ENCODE assay signal across 8 cellular contexts in genomic region chr11:67240575-67241389, GRCh38. TPM values are rescaled to one million over a fixed set of nuclear protein-coding genes. Genes with fewer than 3 reads are reported as not detected.
DNase-seq lines count a peak whose midpoint lies in the region; ATAC-seq and TF ChIP-seq lines count a peak whose summit lies in the region.

No MANE protein-coding gene starts in this region.

- peaks cover 21% of the 10 kb centered on the region; the same call in 1 of the 2 replicates for H3K79me2 ChIP-seq in H9 (ENCODE audit: insufficient read depth, low read length)

- peak overlapping the region; percentile 36 for H3T11ph ChIP-seq in H9 (ENCODE audit: low read length)

- H3K4me1 ChIP-seq in CD8-positive, alpha-beta memory T cell (ENCODE audit: insufficient read depth, low read length): peaks cover 48% of the 10 kb centered on the region
- H3K4me1 ChIP-seq in H9 (ENCODE audit: insufficient read depth, low read length): peaks cover 5% of the 10 kb centered on the region; the same call in 1 of the 2 replicates
- H3K4me1 ChIP-seq in mucosa of descending colon (ENCODE audit: low read depth): peaks cover 38% of the 10 kb centered on the region

- H3K9me3 Mint-ChIP-seq in CD8-positive, alpha-beta memory T cell: no peaks in the 10 kb centered on the region
- no peaks in the 10 kb centered on the region for H3K9me3 Mint-ChIP-seq in H9
- no peaks in the 10 kb centered on the region for H3K9me3 Mint-ChIP-seq in activated CD8-positive, alpha-beta T cell treated with anti-CD3 and anti-CD28 coated beads for 36 hours
- no peaks in the 10 kb centered on the region for H3K9me3 Mint-ChIP-seq in effector memory CD8-positive, alpha-beta T cell

- H3K27me3 ChIP-seq in CD8-positive, alpha-beta memory T cell (ENCODE audit: insufficient read depth, low read length, poor library complexity, severe bottlenecking): no peaks in the 10 kb centered on the region
- H3K27me3 ChIP-seq in H9 (ENCODE audit: insufficient read depth, low read length): no peaks in the 10 kb centered on the region

- H3K79me1 ChIP-seq in H9 (ENCODE audit: insufficient read depth, low read depth, low read length, poor library complexity, severe bottlenecking): peaks cover 6% of the 10 kb centered on the region

- CTCF ChIA-PET in CD8-positive, alpha-beta memory T cell (lab: Charles Lee): interaction anchor here (0.8 to 1.9 kb wide), 9 partner anchors 21 to 228 kb away, joined by 3 to 12 read pairs (median 4); partner anchors contain the start of gene KDM2A
- CTCF ChIA-PET in activated CD8-positive, alpha-beta T cell treated with anti-CD3 and anti-CD28 coated beads for 36 hours (lab: Charles Lee): interaction anchor here (0.7 to 2.5 kb wide), 13 partner anchors 22 to 389 kb away, joined by 3 to 18 read pairs (median 5); partner anchors contain the start of gene NUDT8

- peak overlapping the region; percentile 88 for H3K14ac ChIP-seq in H9 (ENCODE audit: insufficient read depth, low read length)

- peak overlapping the region; percentile 81 for H4K5ac ChIP-seq in H9 (ENCODE audit: insufficient read length, low read depth, low read length)

- POLR2A ChIA-PET in CD8-positive, alpha-beta memory T cell (lab: Charles Lee): interaction anchor here (0.5 to 2.5 kb wide), 16 partner anchors 13 to 245 kb away, joined by 3 to 18 read pairs (median 7); partner anchors contain the start of genes ANKRD13D, GRK2, KDM2A and POLD4
- POLR2A ChIA-PET in activated CD8-positive, alpha-beta T cell treated with anti-CD3 and anti-CD28 coated beads for 36 hours (lab: Charles Lee): interaction anchor here (0.7 to 4.8 kb wide), 31 partner anchors 10 to 1160 kb away, joined by 3 to 38 read pairs (median 5); partner anchors contain the start of genes ANKRD13D, CABP4, KDM2A and PPP1CA

- intact Hi-C loops in activated CD8-positive, alpha-beta T cell treated with anti-CD3 and anti-CD28 coated beads for 36 hours (cut with micrococcal nuclease): no loop called here
- intact Hi-C loops in mucosa of descending colon (cut with DNase I, micrococcal nuclease): no loop called here

- no peak overlapping the region for H2BK15ac ChIP-seq in H9 (ENCODE audit: low read depth, low read length)

- H2BK120ac ChIP-seq in H9 (ENCODE audit: low read depth, low read length, poor library complexity, severe bottlenecking): peak overlapping the region; percentile 90

- H4K20me1 ChIP-seq in H9 (ENCODE audit: control insufficient read depth, insufficient read depth, insufficient read length): no peaks in the 10 kb centered on the region

- H3K4me1 Mint-ChIP-seq in CD8-positive, alpha-beta memory T cell: peaks cover 56 to 66% (median 65%) of the 10 kb centered on the region in 3 donors
- H3K4me1 Mint-ChIP-seq in H9: peaks cover 36 to 37% of the 10 kb centered on the region in 2 experiments
- H3K4me1 Mint-ChIP-seq in activated CD8-positive, alpha-beta T cell treated with anti-CD3 and anti-CD28 coated beads for 36 hours (ENCODE audit: low read depth): peaks cover 48% of the 10 kb centered on the region
- peaks cover 50 to 57% of the 10 kb centered on the region in 2 donors for H3K4me1 Mint-ChIP-seq in effector memory CD8-positive, alpha-beta T cell (ENCODE audit: low read depth in 2 of 2)

- peak; percentile 38 for ATAC-seq in activated CD8-positive, alpha-beta T cell treated with anti-CD3 and anti-CD28 coated beads for 36 hours
- ATAC-seq in effector memory CD8-positive, alpha-beta T cell (replicated peaks): peak; percentile 53
- ATAC-seq in mucosa of descending colon: peak; percentile 51
- no peak for ATAC-seq in GM21576 (IDR thresholded peaks at IDR 0.05; ENCODE audit: unreplicated experiment)

- H3K27ac Mint-ChIP-seq in CD8-positive, alpha-beta memory T cell: peak overlapping the region; percentile 97 to 100 (median 99)
- peak overlapping the region; percentile 99 for H3K27ac Mint-ChIP-seq in H9
- peak overlapping the region; percentile 100 for H3K27ac Mint-ChIP-seq in activated CD8-positive, alpha-beta T cell treated with anti-CD3 and anti-CD28 coated beads for 36 hours
- peak overlapping the region; percentile 100 for H3K27ac Mint-ChIP-seq in effector memory CD8-positive, alpha-beta T cell

- H3K9me3 ChIP-seq in CD8-positive, alpha-beta memory T cell (ENCODE audit: low read length): no peaks in the 10 kb centered on the region
- H3K9me3 ChIP-seq in H9 (ENCODE audit: control insufficient read depth, low read depth, low read length): no peaks in the 10 kb centered on the region
- H3K9me3 ChIP-seq in mucosa of descending colon: no peaks in the 10 kb centered on the region

- H3K9ac ChIP-seq in H9 (ENCODE audit: extremely low read depth, insufficient read length, low read length): peak overlapping the region; percentile 95

- peak overlapping the region; percentile 98 for H3K4me2 ChIP-seq in H9 (ENCODE audit: insufficient read depth, insufficient read length, low read length)

- H3K4me3 Mint-ChIP-seq in CD8-positive, alpha-beta memory T cell: peak overlapping the region; percentile 94 to 100 (median 99)
- H3K4me3 Mint-ChIP-seq in H9: peak overlapping the region; percentile 97 to 99
- H3K4me3 Mint-ChIP-seq in activated CD8-positive, alpha-beta T cell treated with anti-CD3 and anti-CD28 coated beads for 36 hours: peak overlapping the region; percentile 96
- peak overlapping the region; percentile 99 to 100 for H3K4me3 Mint-ChIP-seq in effector memory CD8-positive, alpha-beta T cell

- H4K91ac ChIP-seq in H9 (ENCODE audit: insufficient read length, low read depth, low read length): no peak overlapping the region

- H3K4me3 ChIP-seq in CD8-positive, alpha-beta memory T cell (ENCODE audit: low read length): peak overlapping the region; percentile 98
- H3K4me3 ChIP-seq in mucosa of descending colon: peak overlapping the region; percentile 22

- peak overlapping the region; percentile 1 for H3K23ac ChIP-seq in H9 (ENCODE audit: insufficient read length, low read depth, low read length)

- no peak overlapping the region for H4K8ac ChIP-seq in H9 (replicated peaks; ENCODE audit: insufficient read length, low read depth, low read length)

- H2BK5ac ChIP-seq in H9 (ENCODE audit: insufficient read length, low read length): peak overlapping the region; percentile 89

- H2BK20ac ChIP-seq in H9 (ENCODE audit: low read depth, low read length, poor library complexity, severe bottlenecking): no peak overlapping the region

- H2AFZ ChIP-seq in H9 (ENCODE audit: low read length): no peak overlapping the region

- peak; percentile 76 to 90 (median 83) for DNase-seq in CD8-positive, alpha-beta memory T cell
- peak; percentile 44 for DNase-seq in H9
- peak; percentile 28 for DNase-seq in NCI-H526 treated with DMSO at 0.1 percent for 48 hours (lab: John Stamatoyannopoulos, UW)
- DNase-seq in activated CD8-positive, alpha-beta T cell treated with anti-CD3 and anti-CD28 coated beads for 36 hours: peak; percentile 94
- DNase-seq in effector memory CD8-positive, alpha-beta T cell: peak; percentile 80 to 87 (median 82)
- DNase-seq in mucosa of descending colon: peak; percentile 75 to 87 (median 83)
- DNase-seq in stimulated activated CD8-positive, alpha-beta memory T cell treated with anti-CD3 and anti-CD28 coated beads, Interleukin-2, amount 100 ng/mL, for 48 hours (ENCODE audit: low read depth in 2 of 2): peak; percentile 68 to 69

- peak overlapping the region; percentile 90 for H3K18ac ChIP-seq in H9 (ENCODE audit: insufficient read length, low read depth, low read length)

- H3K23me2 ChIP-seq in H9 (ENCODE audit: insufficient read length, low read depth, low read length, poor library complexity, severe bottlenecking): peaks cover 19% of the 10 kb centered on the region

- peak overlapping the region; percentile 1 for H2BK12ac ChIP-seq in H9 (ENCODE audit: insufficient read length, low read depth, low read length)

- WGBS in H9 (ENCODE audit: extremely low coverage, insufficient read length, low lambda C conversion rate): no CpG with 5 or more reads among the region's 16 CpGs

- no peak for TF ChIP-seq CTCF in H9 (conservative IDR thresholded peaks at IDR 0.05)
- TF ChIP-seq CTCF in activated CD8-positive, alpha-beta T cell treated with anti-CD3 and anti-CD28 coated beads for 36 hours (IDR thresholded peaks at IDR 0.05): no peak
- peak; percentile 4 for TF ChIP-seq CTCF in mucosa of descending colon (IDR thresholded peaks at IDR 0.05)

- peaks cover 0 to 5% of the 10 kb centered on the region in 2 donors for H3K27me3 Mint-ChIP-seq in CD8-positive, alpha-beta memory T cell
- H3K27me3 Mint-ChIP-seq in H9 (ENCODE audit: low read depth): no peaks in the 10 kb centered on the region
- no peaks in the 10 kb centered on the region for H3K27me3 Mint-ChIP-seq in activated CD8-positive, alpha-beta T cell treated with anti-CD3 and anti-CD28 coated beads for 36 hours
- no peaks in the 10 kb centered on the region for H3K27me3 Mint-ChIP-seq in effector memory CD8-positive, alpha-beta T cell

- H3K36me3 ChIP-seq in CD8-positive, alpha-beta memory T cell (ENCODE audit: insufficient read depth, low read length): peaks cover 30% of the 10 kb centered on the region
- peaks cover 8% of the 10 kb centered on the region for H3K36me3 ChIP-seq in mucosa of descending colon (ENCODE audit: low read depth)

- peak overlapping the region; percentile 99 for H3K27ac ChIP-seq in CD8-positive, alpha-beta memory T cell (ENCODE audit: low read depth, low read length)
- H3K27ac ChIP-seq in H9 (ENCODE audit: insufficient read length, low read depth, low read length): peak overlapping the region; percentile 80

- peak overlapping the region; percentile 68 for H3K4ac ChIP-seq in H9 (ENCODE audit: low read depth, low read length)

- peaks cover 10 to 60% (median 15%) of the 10 kb centered on the region in 3 donors for H3K36me3 Mint-ChIP-seq in CD8-positive, alpha-beta memory T cell
- H3K36me3 Mint-ChIP-seq in H9 (ENCODE audit: insufficient read depth in 1 of 3, low read depth in 3 of 3): peaks cover 30 to 57% (median 37%) of the 10 kb centered on the region in 3 experiments
- H3K36me3 Mint-ChIP-seq in activated CD8-positive, alpha-beta T cell treated with anti-CD3 and anti-CD28 coated beads for 36 hours (ENCODE audit: low read depth): peaks cover 51% of the 10 kb centered on the region
- H3K36me3 Mint-ChIP-seq in effector memory CD8-positive, alpha-beta T cell (ENCODE audit: insufficient read depth): peaks cover 62% of the 10 kb centered on the region

- peak overlapping the region; percentile 43 for H2AK5ac ChIP-seq in H9 (ENCODE audit: insufficient read length, low read length)

- peak overlapping the region; percentile 82 for H3K56ac ChIP-seq in H9 (ENCODE audit: insufficient read length, low read depth, low read length)

RNA-seq across cellular contexts. Expression of gene GRK2, which starts 25.5 kb away (rescaled TPM):
- 100 to 1,000 TPM; 237 to 246 TPM for total RNA-seq in CD8-positive, alpha-beta memory T cell
- polyA plus RNA-seq in CD8-positive, alpha-beta memory T cell: 69.9 TPM
- total RNA-seq in H9 (2021) (55.5 and 56.3 TPM in 2 replicates), mucosa of descending colon (100 to 1,000 TPM in 2 of 3 donors, 10 to 100 TPM in 1; 86.8 to 114 (median 106) TPM)
- total RNA-seq in activated CD8-positive, alpha-beta T cell treated with anti-CD3 and anti-CD28 coated beads for 36 hours: 100 to 1,000 TPM; 303 to 305 TPM

RNA-seq across cellular contexts. Expression of gene ANKRD13D, which starts 48.3 kb away (rescaled TPM):
- 10 to 100 TPM; 84.9 to 90.1 TPM for total RNA-seq in CD8-positive, alpha-beta memory T cell
- polyA plus RNA-seq in CD8-positive, alpha-beta memory T cell: 23.9 TPM
- 40.9 and 42.1 TPM in 2 replicates for total RNA-seq in H9 (2021)
- 10 to 100 TPM; 75.4 to 78.7 TPM for total RNA-seq in activated CD8-positive, alpha-beta T cell treated with anti-CD3 and anti-CD28 coated beads for 36 hours
- 10 to 100 TPM; 20.0 to 46.3 (median 26.7) TPM for total RNA-seq in mucosa of descending colon

Comparison
In these comparisons a context has a peak if more than half of its experiments do, and no peak if none do; other contexts are left out.
1. DNase-seq: peak in every context shown above with its lines; median percentile 94 in activated CD8-positive, alpha-beta T cell treated with anti-CD3 and anti-CD28 coated beads for 36 hours; 83 in CD8-positive, alpha-beta memory T cell; 83 in mucosa of descending colon; 82 in effector memory CD8-positive, alpha-beta T cell; 68 in stimulated activated CD8-positive, alpha-beta memory T cell treated with anti-CD3 and anti-CD28 coated beads, Interleukin-2, amount 100 ng/mL, for 48 hours; 44 in H9; 28 in NCI-H526 treated with DMSO at 0.1 percent for 48 hours.